In genomic region chr5:149959406-149960236, GRCh38 we compare ENCODE assay signal across 8 cellular contexts. TPM values are rescaled to one million over a fixed set of nuclear protein-coding genes. Genes with fewer than 3 reads are reported as not detected.
DNase-seq lines count a peak whose midpoint lies in the region; ATAC-seq and TF ChIP-seq lines count a peak whose summit lies in the region.

No MANE protein-coding gene starts in this region.

- H3K4me1 ChIP-seq in endodermal cell (ENCODE audit: control insufficient read depth, insufficient read depth, low read length) (peaks cover 9% of the 10 kb centered on the region), muscle layer of colon (ENCODE audit: insufficient read depth, low read length) (peaks cover 20% of the 10 kb centered on the region)

- H3K27ac Mint-ChIP-seq in endodermal cell = peak overlapping the region; percentile 98

- H3K27me3 ChIP-seq in endodermal cell (ENCODE audit: control insufficient read depth, insufficient read depth, low read length, poor library complexity, severe bottlenecking) = no peaks in the 10 kb centered on the region
- no peaks in the 10 kb centered on the region for H3K27me3 ChIP-seq in muscle layer of colon (ENCODE audit: control insufficient read depth in 1 of 2, insufficient read depth in 2 of 2, low read length in 2 of 2)

- H3K9me3 ChIP-seq in endodermal cell (ENCODE audit: control insufficient read depth, low read length) = no peaks in the 10 kb centered on the region
- no peaks in the 10 kb centered on the region for H3K9me3 ChIP-seq in muscle layer of colon (ENCODE audit: low read length)

- H3K36me3 ChIP-seq in endodermal cell (ENCODE audit: control insufficient read depth, insufficient read depth, low read length) (no peaks in the 10 kb centered on the region), muscle layer of colon (ENCODE audit: insufficient read depth, low read length) (no peaks in the 10 kb centered on the region)

- DNase-seq in activated effector memory CD4-positive, alpha-beta T cell treated with anti-CD3 and anti-CD28 coated beads, Interleukin-2, amount 50 U/mL, for 16 hours = peak; percentile 76
- DNase-seq in activated effector memory CD4-positive, alpha-beta T cell treated with Interleukin-2 at 50 U/mL for 16 hours = no peak
- peak; percentile 23 for DNase-seq in NCI-H2227 treated with DMSO at 0.1 percent for 48 hours (lab: John Stamatoyannopoulos, UW)
- peak; percentile 39 to 46 for DNase-seq in activated CD4-positive, alpha-beta T cell treated with anti-CD3 and anti-CD28 coated beads, Interleukin-2, amount 50 U/mL, for 4 hours
- DNase-seq in endodermal cell = peak; percentile 70
- DNase-seq in stimulated activated naive CD4-positive, alpha-beta T cell treated with Interleukin-2 at 50 U/mL for 16 hours (lab: John Stamatoyannopoulos, UW) = peak; percentile 58

- no peak for ATAC-seq in GM21619 (IDR thresholded peaks at IDR 0.05; ENCODE audit: unreplicated experiment)

- H3K36me3 Mint-ChIP-seq in endodermal cell (ENCODE audit: low read depth) = peaks cover 6% of the 10 kb centered on the region

- H3K9me3 Mint-ChIP-seq in endodermal cell = no peaks in the 10 kb centered on the region

- H3K4me3 Mint-ChIP-seq in endodermal cell = peak overlapping the region; percentile 81

- H3K27me3 Mint-ChIP-seq in endodermal cell (ENCODE audit: insufficient read depth) = no peaks in the 10 kb centered on the region

- H3K27ac ChIP-seq in endodermal cell (ENCODE audit: low read depth, low read length) (peak overlapping the region; percentile 61), muscle layer of colon (ENCODE audit: low read depth, low read length) (peak overlapping the region; percentile 96)

- peak overlapping the region; percentile 88 for H3K4me3 ChIP-seq in endodermal cell (ENCODE audit: low read length)
- peak overlapping the region; percentile 73 to 89 for H3K4me3 ChIP-seq in muscle layer of colon (ENCODE audit: low read depth in 1 of 2, low read length in 2 of 2)

- peak; percentile 83 for TF ChIP-seq CTCF in endodermal cell (conservative IDR thresholded peaks at IDR 0.05)

- peak overlapping the region; percentile 61 for H3K9ac ChIP-seq in endodermal cell (ENCODE audit: extremely low read depth, low read length, poor library complexity, severe bottlenecking)
- H3K9ac ChIP-seq in muscle layer of colon (ENCODE audit: low read length) = peak overlapping the region; percentile 81

- peaks cover 17% of the 10 kb centered on the region for H3K4me1 Mint-ChIP-seq in endodermal cell

- 32 to 52% methylated on average over 5 to 14 of the region's 14 CpGs for WGBS in endodermal cell (ENCODE audit: insufficient coverage in 1 of 2, insufficient read length in 1 of 2), 2 experiments

RNA-seq across cellular contexts. Expression of gene SLC26A2, which starts 0.9 kb away (rescaled TPM):
- 10 to 100 TPM; 22.3 to 23.9 TPM for total RNA-seq in endodermal cell
- polyA plus RNA-seq in endodermal cell (2013, experiment 1 of 2) = 10.8 TPM
- 11.3 TPM for polyA plus RNA-seq in endodermal cell (2013, experiment 2 of 2)

RNA-seq across cellular contexts. Expression of gene PDE6A, which starts 15.0 kb away (rescaled TPM):
- under 1 TPM in 1 of 2 donors, not detected in 1; 0.07 TPM for total RNA-seq in endodermal cell
- not detected for polyA plus RNA-seq in endodermal cell (2013, experiment 1 of 2)
- not detected for polyA plus RNA-seq in endodermal cell (2013, experiment 2 of 2)

RNA-seq across cellular contexts. Expression of gene TIGD6, which starts 40.8 kb away (rescaled TPM):
- total RNA-seq in endodermal cell = 1 to 10 TPM; 3.4 to 3.8 TPM
- polyA plus RNA-seq in endodermal cell (2013, experiment 1 of 2) = 5.8 TPM
- 3.7 TPM for polyA plus RNA-seq in endodermal cell (2013, experiment 2 of 2)

RNA-seq across cellular contexts. Expression of gene HMGXB3, which starts 40.9 kb away (rescaled TPM):
- total RNA-seq in endodermal cell = 10 to 100 TPM; 41.0 to 43.5 TPM
- polyA plus RNA-seq in endodermal cell (2013, experiment 1 of 2) = 28.0 TPM
- polyA plus RNA-seq in endodermal cell (2013, experiment 2 of 2) = 28.3 TPM
